ENCODE assay signal across 1 cellular context in the genomic region with DNA sequence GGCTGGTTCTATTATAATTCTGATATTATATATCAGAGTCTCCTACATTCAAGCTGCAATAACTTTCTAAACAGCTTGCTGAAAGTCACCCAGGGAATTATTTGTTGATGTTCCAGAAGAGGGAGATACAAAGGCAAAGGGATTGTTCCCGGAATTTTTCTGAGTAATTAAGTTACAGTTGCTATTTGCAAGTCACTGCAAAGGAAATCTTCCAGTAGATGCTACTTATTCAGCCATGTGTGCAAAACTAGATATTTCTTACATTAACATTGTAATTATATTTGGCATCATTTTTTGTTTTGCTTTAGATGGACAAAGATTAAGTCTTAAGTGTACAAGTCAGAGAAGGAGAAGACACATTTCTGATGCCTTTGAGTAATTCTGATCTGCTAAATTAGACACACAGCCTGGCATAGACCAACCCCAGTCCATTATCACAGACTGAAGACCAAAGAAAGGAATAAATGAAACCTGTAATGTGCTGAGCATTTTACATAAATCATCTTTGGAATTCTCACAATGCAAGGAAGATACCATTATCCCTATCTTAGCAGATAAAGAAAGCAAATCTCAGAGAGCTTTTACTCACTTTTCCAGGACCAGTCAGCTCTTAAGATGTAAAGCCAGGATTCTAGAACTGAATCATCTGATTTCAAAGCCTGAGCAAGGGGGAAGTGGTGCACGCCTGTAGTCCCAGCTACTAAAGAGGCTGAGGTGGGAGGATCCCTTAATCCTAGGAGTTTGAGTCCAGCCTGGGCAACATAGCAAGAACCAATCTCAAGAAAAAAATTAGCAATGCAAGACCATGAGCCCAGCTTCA.
TF ChIP-seq lines count a peak whose summit lies in the region.

No MANE protein-coding gene starts in this region.

TF ChIP-seq in HepG2, 621 proteins besides CTCF, POLR2A, EP300 and RAD21 (continued from another document):
- TF ChIP-seq, protein P1, sequence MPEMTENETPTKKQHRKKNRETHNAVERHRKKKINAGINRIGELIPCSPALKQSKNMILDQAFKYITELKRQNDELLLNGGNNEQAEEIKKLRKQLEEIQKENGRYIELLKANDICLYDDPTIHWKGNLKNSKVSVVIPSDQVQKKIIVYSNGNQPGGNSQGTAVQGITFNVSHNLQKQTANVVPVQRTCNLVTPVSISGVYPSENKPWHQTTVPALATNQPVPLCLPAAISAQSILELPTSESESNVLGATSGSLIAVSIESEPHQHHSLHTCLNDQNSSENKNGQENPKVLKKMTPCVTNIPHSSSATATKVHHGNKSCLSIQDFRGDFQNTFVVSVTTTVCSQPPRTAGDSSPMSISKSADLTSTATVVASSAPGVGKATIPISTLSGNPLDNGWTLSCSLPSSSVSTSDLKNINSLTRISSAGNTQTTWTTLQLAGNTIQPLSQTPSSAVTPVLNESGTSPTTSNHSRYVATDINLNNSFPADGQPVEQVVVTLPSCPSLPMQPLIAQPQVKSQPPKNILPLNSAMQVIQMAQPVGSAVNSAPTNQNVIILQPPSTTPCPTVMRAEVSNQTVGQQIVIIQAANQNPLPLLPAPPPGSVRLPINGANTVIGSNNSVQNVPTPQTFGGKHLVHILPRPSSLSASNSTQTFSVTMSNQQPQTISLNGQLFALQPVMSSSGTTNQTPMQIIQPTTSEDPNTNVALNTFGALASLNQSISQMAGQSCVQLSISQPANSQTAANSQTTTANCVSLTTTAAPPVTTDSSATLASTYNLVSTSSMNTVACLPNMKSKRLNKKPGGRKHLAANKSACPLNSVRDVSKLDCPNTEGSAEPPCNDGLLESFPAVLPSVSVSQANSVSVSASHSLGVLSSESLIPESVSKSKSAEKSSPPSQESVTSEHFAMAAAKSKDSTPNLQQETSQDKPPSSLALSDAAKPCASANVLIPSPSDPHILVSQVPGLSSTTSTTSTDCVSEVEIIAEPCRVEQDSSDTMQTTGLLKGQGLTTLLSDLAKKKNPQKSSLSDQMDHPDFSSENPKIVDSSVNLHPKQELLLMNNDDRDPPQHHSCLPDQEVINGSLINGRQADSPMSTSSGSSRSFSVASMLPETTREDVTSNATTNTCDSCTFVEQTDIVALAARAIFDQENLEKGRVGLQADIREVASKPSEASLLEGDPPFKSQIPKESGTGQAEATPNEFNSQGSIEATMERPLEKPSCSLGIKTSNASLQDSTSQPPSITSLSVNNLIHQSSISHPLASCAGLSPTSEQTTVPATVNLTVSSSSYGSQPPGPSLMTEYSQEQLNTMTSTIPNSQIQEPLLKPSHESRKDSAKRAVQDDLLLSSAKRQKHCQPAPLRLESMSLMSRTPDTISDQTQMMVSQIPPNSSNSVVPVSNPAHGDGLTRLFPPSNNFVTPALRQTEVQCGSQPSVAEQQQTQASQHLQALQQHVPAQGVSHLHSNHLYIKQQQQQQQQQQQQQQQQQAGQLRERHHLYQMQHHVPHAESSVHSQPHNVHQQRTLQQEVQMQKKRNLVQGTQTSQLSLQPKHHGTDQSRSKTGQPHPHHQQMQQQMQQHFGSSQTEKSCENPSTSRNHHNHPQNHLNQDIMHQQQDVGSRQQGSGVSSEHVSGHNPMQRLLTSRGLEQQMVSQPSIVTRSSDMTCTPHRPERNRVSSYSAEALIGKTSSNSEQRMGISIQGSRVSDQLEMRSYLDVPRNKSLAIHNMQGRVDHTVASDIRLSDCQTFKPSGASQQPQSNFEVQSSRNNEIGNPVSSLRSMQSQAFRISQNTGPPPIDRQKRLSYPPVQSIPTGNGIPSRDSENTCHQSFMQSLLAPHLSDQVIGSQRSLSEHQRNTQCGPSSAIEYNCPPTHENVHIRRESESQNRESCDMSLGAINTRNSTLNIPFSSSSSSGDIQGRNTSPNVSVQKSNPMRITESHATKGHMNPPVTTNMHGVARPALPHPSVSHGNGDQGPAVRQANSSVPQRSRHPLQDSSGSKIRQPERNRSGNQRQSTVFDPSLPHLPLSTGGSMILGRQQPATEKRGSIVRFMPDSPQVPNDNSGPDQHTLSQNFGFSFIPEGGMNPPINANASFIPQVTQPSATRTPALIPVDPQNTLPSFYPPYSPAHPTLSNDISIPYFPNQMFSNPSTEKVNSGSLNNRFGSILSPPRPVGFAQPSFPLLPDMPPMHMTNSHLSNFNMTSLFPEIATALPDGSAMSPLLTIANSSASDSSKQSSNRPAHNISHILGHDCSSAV (CRISPR knock-in tag; IDR thresholded peaks at IDR 0.05; ENCODE audit: borderline replicate concordance), result no peak
- no peak for TF ChIP-seq KDM5A (IDR thresholded peaks at IDR 0.05; ENCODE audit: borderline replicate concordance, low read length)
- TF ChIP-seq U2AF2 (IDR thresholded peaks at IDR 0.05; ENCODE audit: low read depth, low read length), result no peak
- no peak for TF ChIP-seq GABPA (IDR thresholded peaks at IDR 0.05; ENCODE audit: low read depth, low read length)
- TF ChIP-seq GABPA (CRISPR knock-in tag; IDR thresholded peaks at IDR 0.05; ENCODE audit: low read depth), result no peak
- no peak for TF ChIP-seq ARNT (IDR thresholded peaks at IDR 0.05)
- no peak for TF ChIP-seq ZSCAN20 (CRISPR knock-in tag; IDR thresholded peaks at IDR 0.05; ENCODE audit: borderline replicate concordance)
- no peak for TF ChIP-seq IKZF4 (CRISPR knock-in tag; IDR thresholded peaks at IDR 0.05; ENCODE audit: borderline replicate concordance, low read depth, not compliant biosample characterization)
- no peak for TF ChIP-seq SMAD1 (CRISPR knock-in tag; IDR thresholded peaks at IDR 0.05; ENCODE audit: borderline replicate concordance, low read depth)
- TF ChIP-seq EZH2 (conservative IDR thresholded peaks at IDR 0.05; ENCODE audit: low read depth, low read length), result no peak
- no peak for TF ChIP-seq SPEN (CRISPR knock-in tag; IDR thresholded peaks at IDR 0.05; ENCODE audit: low read depth)
- no peak for TF ChIP-seq ZNF75D (CRISPR knock-in tag; IDR thresholded peaks at IDR 0.05; ENCODE audit: borderline replicate concordance)
